In the genomic region with DNA sequence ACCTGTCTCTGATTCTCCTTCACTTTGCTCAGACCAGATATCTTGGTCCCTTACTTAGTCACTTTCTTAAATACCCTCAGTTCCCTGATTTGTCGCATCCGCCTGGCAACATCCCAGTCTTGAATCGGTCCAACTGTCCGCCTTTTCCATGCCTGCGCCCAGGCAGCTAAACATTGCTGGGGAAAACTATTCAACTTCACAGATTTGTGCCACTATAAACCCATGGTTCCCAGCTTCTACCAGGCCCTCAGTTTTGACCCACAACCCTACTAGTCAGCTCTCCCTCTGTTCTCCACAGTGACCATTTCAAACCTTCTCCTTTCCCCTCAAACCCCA, we compare ENCODE assay signal across 2 cellular contexts.
TF ChIP-seq lines count a peak whose summit lies in the region.

No MANE protein-coding gene starts in this region.

TF ChIP-seq in SK-N-SH, 30 proteins besides CTCF, POLR2A, EP300 and RAD21 (continued from another document):
- TF ChIP-seq ELF1 (IDR thresholded peaks at IDR 0.05), result no peak
- TF ChIP-seq RFX5 (IDR thresholded peaks at IDR 0.05; ENCODE audit: low read length), result no peak
- TF ChIP-seq, protein P1, sequence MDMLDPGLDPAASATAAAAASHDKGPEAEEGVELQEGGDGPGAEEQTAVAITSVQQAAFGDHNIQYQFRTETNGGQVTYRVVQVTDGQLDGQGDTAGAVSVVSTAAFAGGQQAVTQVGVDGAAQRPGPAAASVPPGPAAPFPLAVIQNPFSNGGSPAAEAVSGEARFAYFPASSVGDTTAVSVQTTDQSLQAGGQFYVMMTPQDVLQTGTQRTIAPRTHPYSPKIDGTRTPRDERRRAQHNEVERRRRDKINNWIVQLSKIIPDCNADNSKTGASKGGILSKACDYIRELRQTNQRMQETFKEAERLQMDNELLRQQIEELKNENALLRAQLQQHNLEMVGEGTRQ (IDR thresholded peaks at IDR 0.05; ENCODE audit: borderline replicate concordance, low read depth, low read length), result no peak

TF ChIP-seq in SK-N-SH treated with all-trans-retinoic acid at 6 μM for 48 hours, 23 proteins besides CTCF, POLR2A, EP300 and RAD21:
- TF ChIP-seq, protein P2, sequence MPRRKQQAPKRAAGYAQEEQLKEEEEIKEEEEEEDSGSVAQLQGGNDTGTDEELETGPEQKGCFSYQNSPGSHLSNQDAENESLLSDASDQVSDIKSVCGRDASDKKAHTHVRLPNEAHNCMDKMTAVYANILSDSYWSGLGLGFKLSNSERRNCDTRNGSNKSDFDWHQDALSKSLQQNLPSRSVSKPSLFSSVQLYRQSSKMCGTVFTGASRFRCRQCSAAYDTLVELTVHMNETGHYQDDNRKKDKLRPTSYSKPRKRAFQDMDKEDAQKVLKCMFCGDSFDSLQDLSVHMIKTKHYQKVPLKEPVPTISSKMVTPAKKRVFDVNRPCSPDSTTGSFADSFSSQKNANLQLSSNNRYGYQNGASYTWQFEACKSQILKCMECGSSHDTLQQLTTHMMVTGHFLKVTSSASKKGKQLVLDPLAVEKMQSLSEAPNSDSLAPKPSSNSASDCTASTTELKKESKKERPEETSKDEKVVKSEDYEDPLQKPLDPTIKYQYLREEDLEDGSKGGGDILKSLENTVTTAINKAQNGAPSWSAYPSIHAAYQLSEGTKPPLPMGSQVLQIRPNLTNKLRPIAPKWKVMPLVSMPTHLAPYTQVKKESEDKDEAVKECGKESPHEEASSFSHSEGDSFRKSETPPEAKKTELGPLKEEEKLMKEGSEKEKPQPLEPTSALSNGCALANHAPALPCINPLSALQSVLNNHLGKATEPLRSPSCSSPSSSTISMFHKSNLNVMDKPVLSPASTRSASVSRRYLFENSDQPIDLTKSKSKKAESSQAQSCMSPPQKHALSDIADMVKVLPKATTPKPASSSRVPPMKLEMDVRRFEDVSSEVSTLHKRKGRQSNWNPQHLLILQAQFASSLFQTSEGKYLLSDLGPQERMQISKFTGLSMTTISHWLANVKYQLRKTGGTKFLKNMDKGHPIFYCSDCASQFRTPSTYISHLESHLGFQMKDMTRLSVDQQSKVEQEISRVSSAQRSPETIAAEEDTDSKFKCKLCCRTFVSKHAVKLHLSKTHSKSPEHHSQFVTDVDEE (CRISPR knock-in tag; IDR thresholded peaks at IDR 0.05), result no peak
- TF ChIP-seq, protein P3, sequence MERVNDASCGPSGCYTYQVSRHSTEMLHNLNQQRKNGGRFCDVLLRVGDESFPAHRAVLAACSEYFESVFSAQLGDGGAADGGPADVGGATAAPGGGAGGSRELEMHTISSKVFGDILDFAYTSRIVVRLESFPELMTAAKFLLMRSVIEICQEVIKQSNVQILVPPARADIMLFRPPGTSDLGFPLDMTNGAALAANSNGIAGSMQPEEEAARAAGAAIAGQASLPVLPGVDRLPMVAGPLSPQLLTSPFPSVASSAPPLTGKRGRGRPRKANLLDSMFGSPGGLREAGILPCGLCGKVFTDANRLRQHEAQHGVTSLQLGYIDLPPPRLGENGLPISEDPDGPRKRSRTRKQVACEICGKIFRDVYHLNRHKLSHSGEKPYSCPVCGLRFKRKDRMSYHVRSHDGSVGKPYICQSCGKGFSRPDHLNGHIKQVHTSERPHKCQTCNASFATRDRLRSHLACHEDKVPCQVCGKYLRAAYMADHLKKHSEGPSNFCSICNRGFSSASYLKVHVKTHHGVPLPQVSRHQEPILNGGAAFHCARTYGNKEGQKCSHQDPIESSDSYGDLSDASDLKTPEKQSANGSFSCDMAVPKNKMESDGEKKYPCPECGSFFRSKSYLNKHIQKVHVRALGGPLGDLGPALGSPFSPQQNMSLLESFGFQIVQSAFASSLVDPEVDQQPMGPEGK (CRISPR knock-in tag; IDR thresholded peaks at IDR 0.05; ENCODE audit: borderline replicate concordance), result no peak
